ENCODE assay signal across 12 cellular contexts in the genomic region with DNA sequence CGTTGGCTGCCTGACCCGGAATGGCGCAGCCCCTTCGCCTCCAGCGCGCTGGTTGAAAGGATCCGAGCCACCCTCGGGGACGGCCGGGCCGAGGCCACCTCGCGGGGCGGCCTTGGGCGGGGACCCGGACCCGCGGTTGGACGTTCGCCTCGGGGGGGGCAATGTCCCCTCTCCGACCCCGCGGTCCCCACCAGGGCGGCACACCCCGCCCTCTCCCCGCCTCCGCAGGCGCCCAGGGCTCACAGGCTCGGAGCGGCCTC. TPM values are rescaled to one million over a fixed set of nuclear protein-coding genes. Genes with fewer than 3 reads are reported as not detected.
DNase-seq lines count a peak whose midpoint lies in the region; ATAC-seq and TF ChIP-seq lines count a peak whose summit lies in the region.
"Had no signal": no experiment of that assay in that cellular context is flagged by ENCODE, and none has a peak within 500 bp of the region (broad histone marks: within the 10 kb centered on the region; RNA-seq: fewer than 3 reads in every experiment).

No MANE protein-coding gene starts in this region.

- H3K36me3 ChIP-seq in WERI-Rb-1 = no peaks in the 10 kb centered on the region

- CTCF ChIA-PET in CD4-positive, alpha-beta T cell (lab: Charles Lee) = interaction anchor here (0.6 kb wide), 1 partner anchor 54 kb away, joined by 3 read pairs; no protein-coding TSS in a partner anchor

- no peaks in the 10 kb centered on the region for H3K27me3 Mint-ChIP-seq in CD4-positive, alpha-beta T cell

- no peak for DNase-seq in CD4-positive, alpha-beta T cell
- no peak for DNase-seq in WERI-Rb-1
- no peak for DNase-seq in skeletal muscle cell (ENCODE audit: low read depth)
- DNase-seq in effector CD4-positive, alpha-beta T cell = no peak
- DNase-seq in NCI-H1694 treated with DMSO at 0.1 percent for 48 hours (lab: John Stamatoyannopoulos, UW) = no peak
- DNase-seq: activated gamma-delta T cell treated with Interleukin-2 at 50 U/mL for 16 hours, COR-L47, left colon, NCI-H1092 had no signal

- H3K9me3 ChIP-seq in CD4-positive, alpha-beta T cell (ENCODE audit: control insufficient read depth, low read length) = no peaks in the 10 kb centered on the region
- H3K9me3 ChIP-seq in WERI-Rb-1 (ENCODE audit: severe bottlenecking) = no peaks in the 10 kb centered on the region

- H3K4me3 Mint-ChIP-seq in CD4-positive, alpha-beta T cell = no peak overlapping the region

- H3K4me1 Mint-ChIP-seq in CD4-positive, alpha-beta T cell (ENCODE audit: low read depth) = peaks cover 11% of the 10 kb centered on the region

- ATAC-seq in CD4-positive, alpha-beta T cell (ENCODE audit: poor library complexity) = peak; percentile 5
- ATAC-seq in GM18520 (IDR thresholded peaks at IDR 0.05; ENCODE audit: unreplicated experiment) (no peak), HG02610 (IDR thresholded peaks at IDR 0.05; ENCODE audit: unreplicated experiment) (no peak)

- H3K27me3 ChIP-seq in CD4-positive, alpha-beta T cell (ENCODE audit: control insufficient read depth, insufficient read depth, low read length) = no peaks in the 10 kb centered on the region
- peaks cover 13% of the 10 kb centered on the region for H3K27me3 ChIP-seq in WERI-Rb-1 (ENCODE audit: insufficient read depth, low read depth, severe bottlenecking)

- H3K4me3 ChIP-seq in WERI-Rb-1 (ENCODE audit: low read depth, low read length) (peak overlapping the region; percentile 66), iPS-11a (ENCODE audit: low read depth, low read length) (peak overlapping the region; percentile 33), skeletal muscle cell (ENCODE audit: low read depth, low read length) (peak overlapping the region; percentile 54)

- no peaks in the 10 kb centered on the region for H3K36me3 Mint-ChIP-seq in CD4-positive, alpha-beta T cell (ENCODE audit: low read depth)

- POLR2A ChIA-PET in CD4-positive, alpha-beta T cell (lab: Charles Lee) = interaction anchor here (1.5 to 7.0 kb wide), 8 partner anchors 8 to 285 kb away, joined by 4 to 78 read pairs (median 16); a partner anchor contains a TSS

- H3K27ac ChIP-seq in CD4-positive, alpha-beta T cell (ENCODE audit: low read depth, low read length) = no peak overlapping the region
- no peak overlapping the region for H3K27ac ChIP-seq in WERI-Rb-1

- H3K27ac Mint-ChIP-seq in CD4-positive, alpha-beta T cell = no peak overlapping the region

- TF ChIP-seq CTCF in CD4-positive, alpha-beta T cell (IDR thresholded peaks at IDR 0.05) = no peak
- no peak for TF ChIP-seq CTCF in WERI-Rb-1 (IDR thresholded peaks at IDR 0.05; ENCODE audit: low read depth, low read length)

- no peaks in the 10 kb centered on the region for H3K9me3 Mint-ChIP-seq in CD4-positive, alpha-beta T cell

- intact Hi-C loops in CD4-positive, alpha-beta T cell (cut with DNase I, micrococcal nuclease) = loop anchor here in 1 of 2 experiments (1.0 kb wide), 1 partner anchor 9 kb away; no protein-coding TSS in a partner anchor

RNA-seq across cellular contexts. Expression of a gene that starts 1.0 kb away (rescaled TPM):
- 1 to 10 TPM; 1.4 to 2.3 TPM for total RNA-seq in CD4-positive, alpha-beta T cell

RNA-seq across cellular contexts. Expression of a gene that starts 9.7 kb away (rescaled TPM):
- 10 to 100 TPM; 26.8 to 27.6 TPM for total RNA-seq in CD4-positive, alpha-beta T cell
